In the genomic region with DNA sequence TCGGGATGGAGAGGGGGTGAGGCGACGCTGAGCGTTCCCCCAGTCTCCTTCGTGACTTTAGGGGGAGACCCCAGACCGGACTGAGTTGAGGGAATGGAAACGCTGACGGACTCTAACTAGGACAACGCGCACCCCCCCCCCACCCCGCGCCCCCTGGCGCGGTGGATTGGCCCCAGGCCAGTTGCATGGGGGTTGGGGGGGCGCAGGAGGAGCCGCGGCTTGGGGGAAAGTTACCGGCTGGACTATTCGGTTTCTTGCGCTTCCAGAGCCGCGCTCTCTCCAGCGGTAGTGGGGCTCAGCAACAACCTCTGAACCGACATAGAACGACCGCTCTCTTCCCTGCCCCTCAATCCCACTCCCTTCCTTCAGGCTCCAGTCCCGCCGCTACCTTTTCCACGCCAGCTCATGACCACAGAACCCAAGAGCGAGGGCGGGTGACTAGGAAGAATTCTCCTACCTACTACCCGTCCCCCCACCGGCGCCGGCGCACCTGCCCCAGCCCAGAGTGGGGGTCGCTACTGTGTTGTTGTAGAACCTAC, we compare ENCODE assay signal across 6 cellular contexts. TPM values are rescaled to one million over a fixed set of nuclear protein-coding genes. Genes with fewer than 3 reads are reported as not detected.
DNase-seq lines count a peak whose midpoint lies in the region; ATAC-seq and TF ChIP-seq lines count a peak whose summit lies in the region.

No MANE protein-coding gene starts in this region.

- H3K27me3 ChIP-seq in fibroblast of lung (ENCODE audit: control insufficient read depth, insufficient read depth, low read length), result no peaks in the 10 kb centered on the region

- H2AFZ ChIP-seq in OCI-LY7 (ENCODE audit: low read length) (peak overlapping the region; percentile 23; the same call in 1 of the 2 replicates), fibroblast of lung (ENCODE audit: low read length) (no peak overlapping the region)

- H3K79me2 ChIP-seq in OCI-LY7 (ENCODE audit: insufficient read depth, low read depth, low read length) (peaks cover 10% of the 10 kb centered on the region; the same call in 1 of the 2 replicates), fibroblast of lung (ENCODE audit: control insufficient read depth, insufficient read depth, low read length) (peaks cover 16% of the 10 kb centered on the region)

- H3K9me3 Mint-ChIP-seq in stimulated activated naive B cell treated with anti-CD40 and anti-IgM and Interleukin-4, amounts not matched to agents 10 μg/mL and 1 μg/mL and 100 μg/mL, for 72 hours, result no peaks in the 10 kb centered on the region

- H3K27ac ChIP-seq in OCI-LY7 (ENCODE audit: low read depth, low read length, poor library complexity, severe bottlenecking) (peak overlapping the region; percentile 77), fibroblast of lung (ENCODE audit: insufficient read depth, low read length) (peak overlapping the region; percentile 84)

- peak overlapping the region; percentile 62 for H3K9ac ChIP-seq in fibroblast of lung (ENCODE audit: insufficient read depth, low read length)

- CTCF ChIA-PET in OCI-LY7 (lab: Charles Lee; ENCODE audit: unreplicated experiment), result no interaction called here

- ATAC-seq in stimulated activated naive B cell treated with anti-CD40 and anti-IgM and Interleukin-4, amounts not matched to agents 10 μg/mL and 1 μg/mL and 100 μg/mL, for 72 hours (replicated peaks), result no peak

- no peaks in the 10 kb centered on the region for H3K9me2 ChIP-seq in OCI-LY7 (ENCODE audit: insufficient read depth, low read length)

- H3K36me3 Mint-ChIP-seq in stimulated activated naive B cell treated with anti-CD40 and anti-IgM and Interleukin-4, amounts not matched to agents 10 μg/mL and 1 μg/mL and 100 μg/mL, for 72 hours, result peaks cover 3 to 14% of the 10 kb centered on the region in 2 donors

- H3K36me3 ChIP-seq in OCI-LY7 (ENCODE audit: insufficient read depth, low read length), result no peaks in the 10 kb centered on the region
- no peaks in the 10 kb centered on the region for H3K36me3 ChIP-seq in fibroblast of lung (ENCODE audit: control insufficient read depth, insufficient read depth, low read length)

- POLR2A ChIA-PET in OCI-LY7 (lab: Charles Lee), result interaction anchor here (0.5 to 2.0 kb wide), 3 partner anchors 13 to 571 kb away, joined by 3 to 10 read pairs (median 4); no protein-coding TSS in a partner anchor

- H3K4me2 ChIP-seq in OCI-LY7 (ENCODE audit: low read length) (peak overlapping the region; percentile 93), fibroblast of lung (ENCODE audit: extremely low read depth, insufficient read depth, low read length) (peak overlapping the region; percentile 92)

- no peaks in the 10 kb centered on the region for H3K27me3 Mint-ChIP-seq in stimulated activated naive B cell treated with anti-CD40 and anti-IgM and Interleukin-4, amounts not matched to agents 10 μg/mL and 1 μg/mL and 100 μg/mL, for 72 hours

- intact Hi-C loops in OCI-LY7 (cut with micrococcal nuclease; ENCODE audit: unreplicated experiment), result loop anchor here (5.0 kb wide), 1 partner anchor 141 kb away; no protein-coding TSS in a partner anchor

- H3K4me3 Mint-ChIP-seq in stimulated activated naive B cell treated with anti-CD40 and anti-IgM and Interleukin-4, amounts not matched to agents 10 μg/mL and 1 μg/mL and 100 μg/mL, for 72 hours, result peak overlapping the region; percentile 93 to 97

- peaks cover 40 to 73% of the 10 kb centered on the region in 2 donors for H3K4me1 Mint-ChIP-seq in stimulated activated naive B cell treated with anti-CD40 and anti-IgM and Interleukin-4, amounts not matched to agents 10 μg/mL and 1 μg/mL and 100 μg/mL, for 72 hours

- peak; percentile 33; the same call in 1 of the 2 replicates for TF ChIP-seq CTCF in OCI-LY7 (conservative IDR thresholded peaks at IDR 0.05; ENCODE audit: low read length)
- TF ChIP-seq CTCF in fibroblast of lung (conservative IDR thresholded peaks at IDR 0.05 in 1 of 2, IDR thresholded peaks at IDR 0.05 in 1 of 2; ENCODE audit: low read depth in 1 of 2, low read length in 2 of 2), result no peak

- no peaks in the 10 kb centered on the region for H3K9me3 ChIP-seq in OCI-LY7 (ENCODE audit: low read length)
- H3K9me3 ChIP-seq in fibroblast of lung (ENCODE audit: control insufficient read depth, insufficient read depth, low read depth, low read length), result no peaks in the 10 kb centered on the region

- H3K4me1 ChIP-seq in OCI-LY7 (ENCODE audit: insufficient read depth, low read length, poor library complexity, severe bottlenecking) (peaks cover 67% of the 10 kb centered on the region), fibroblast of lung (ENCODE audit: control insufficient read depth, extremely low read depth, insufficient read depth, low read length) (peaks cover 26% of the 10 kb centered on the region)

- peak overlapping the region; percentile 87 for H3K4me3 ChIP-seq in OCI-LY7 (ENCODE audit: low read depth, low read length, poor library complexity, severe bottlenecking)
- peak overlapping the region; percentile 83 to 96 (median 91) for H3K4me3 ChIP-seq in fibroblast of lung (replicated peaks in 1 of 4; ENCODE audit: control extremely low read depth in 1 of 4, insufficient read depth in 1 of 4, low read depth in 3 of 4, low read length in 4 of 4)

- H3K27ac Mint-ChIP-seq in stimulated activated naive B cell treated with anti-CD40 and anti-IgM and Interleukin-4, amounts not matched to agents 10 μg/mL and 1 μg/mL and 100 μg/mL, for 72 hours, result peak overlapping the region; percentile 94

- DNase-seq in EL, result peak; percentile 34
- DNase-seq in OCI-LY7 (ENCODE audit: low spot score), result peak; percentile 43
- peak; percentile 22 to 42 for DNase-seq in fibroblast of lung (ENCODE audit: low read depth in 2 of 2)
- DNase-seq in stimulated activated naive B cell treated with anti-CD40 and anti-IgM and Interleukin-4, amounts not matched to agents 10 μg/mL and 1 μg/mL and 100 μg/mL, for 72 hours, result no peak
- no peak for DNase-seq in NCI-H774 (lab: John Stamatoyannopoulos, UW)
- no peak for DNase-seq in NCI-H187 treated with DMSO at 0.1 percent for 48 hours (lab: John Stamatoyannopoulos, UW)

- no TSS peak for BruUV-seq in OCI-LY7 (replicated peaks; lab: Mats Ljungman, UMichigan)

- no peaks in the 10 kb centered on the region for H4K20me1 ChIP-seq in OCI-LY7 (ENCODE audit: insufficient read depth, low read length)
- no peaks in the 10 kb centered on the region for H4K20me1 ChIP-seq in fibroblast of lung (ENCODE audit: control insufficient read depth, extremely low read depth, insufficient read depth, low read length)

RNA-seq across cellular contexts. Expression of a gene that starts 0.7 kb away (rescaled TPM):
- 14.2 and 16.3 TPM in 2 replicates for total RNA-seq in OCI-LY7 (2014; rRNA removed; shearing (Covaris generic))
- total RNA-seq in OCI-LY7 (2022) (22.2 and 23.2 TPM in 2 replicates), fibroblast of lung (12.3 and 19.3 TPM in 2 replicates)
- polyA plus RNA-seq in fibroblast of lung, result 6.2 and 7.0 TPM in 2 replicates
- 9.6 and 12.2 TPM in 2 replicates for polyA plus RNA-seq in fibroblast of lung (2012)
- 10.7 and 11.5 TPM in 2 replicates for polyA minus RNA-seq in fibroblast of lung (ENCODE audit: low replicate concordance)

RNA-seq across cellular contexts. Expression of a gene that starts 9.9 kb away (rescaled TPM):
- total RNA-seq in OCI-LY7 (2014; rRNA removed; shearing (Covaris generic)), result 0.95 and 2.3 TPM in 2 replicates
- 0.78 and 1.5 TPM in 2 replicates for total RNA-seq in OCI-LY7 (2022)
- 0.26 TPM in 1 of 2 replicates, not detected in the other for total RNA-seq in fibroblast of lung
- not detected in 2 replicates for polyA plus RNA-seq in fibroblast of lung
- polyA plus RNA-seq in fibroblast of lung (2012), result not detected in 2 replicates
- not detected in 2 replicates for polyA minus RNA-seq in fibroblast of lung (ENCODE audit: low replicate concordance)

RNA-seq across cellular contexts. Expression of a gene that starts 20.2 kb away (rescaled TPM):
- 52.7 and 55.7 TPM in 2 replicates for total RNA-seq in OCI-LY7 (2014; rRNA removed; shearing (Covaris generic))
- 57.0 and 57.9 TPM in 2 replicates for total RNA-seq in OCI-LY7 (2022)
- total RNA-seq in fibroblast of lung, result 20.5 and 24.9 TPM in 2 replicates
- polyA plus RNA-seq in fibroblast of lung, result 11.8 and 20.1 TPM in 2 replicates
- 21.2 and 31.5 TPM in 2 replicates for polyA plus RNA-seq in fibroblast of lung (2012)
- 25.3 and 47.5 TPM in 2 replicates for polyA minus RNA-seq in fibroblast of lung (ENCODE audit: low replicate concordance)

RNA-seq across cellular contexts. Expression of a gene that starts 28.8 kb away (rescaled TPM):
- total RNA-seq in OCI-LY7 (2014; rRNA removed; shearing (Covaris generic)), result 149 and 204 TPM in 2 replicates
- total RNA-seq in OCI-LY7 (2022) (230 and 260 TPM in 2 replicates), fibroblast of lung (23.9 and 40.3 TPM in 2 replicates)
- polyA plus RNA-seq in fibroblast of lung, result 55.4 and 176 TPM in 2 replicates
- 38.8 and 114 TPM in 2 replicates for polyA plus RNA-seq in fibroblast of lung (2012)
- polyA minus RNA-seq in fibroblast of lung (ENCODE audit: low replicate concordance), result 4.0 and 38.8 TPM in 2 replicates

RNA-seq across cellular contexts. Expression of a gene that starts 30.3 kb away (rescaled TPM):
- 0.85 and 1.7 TPM in 2 replicates for total RNA-seq in OCI-LY7 (2014; rRNA removed; shearing (Covaris generic))
- total RNA-seq in OCI-LY7 (2022), result 2.0 and 3.9 TPM in 2 replicates
- under 0.01 and 0.17 TPM in 2 replicates for total RNA-seq in fibroblast of lung
- 0.06 and 0.10 TPM in 2 replicates for polyA plus RNA-seq in fibroblast of lung
- not detected in 2 replicates for polyA plus RNA-seq in fibroblast of lung (2012)
- not detected in 2 replicates for polyA minus RNA-seq in fibroblast of lung (ENCODE audit: low replicate concordance)

Comparison
In these comparisons a context has a peak if more than half of its experiments do, and no peak if none do; other contexts are left out.
1. DNase-seq: peak in EL (single experiment), OCI-LY7 (single experiment) and fibroblast of lung (2 of 2); none in stimulated activated naive B cell treated with anti-CD40 and anti-IgM and Interleukin-4, amounts not matched to agents 10 μg/mL and 1 μg/mL and 100 μg/mL, for 72 hours (single experiment), NCI-H774 (single experiment) and NCI-H187 treated with DMSO at 0.1 percent for 48 hours (single experiment).